Comparison of ENCODE assay signal across 23 cellular contexts in genomic region chr13:102682727-102683126, GRCh38. TPM values are rescaled to one million over a fixed set of nuclear protein-coding genes. Genes with fewer than 3 reads are reported as not detected.
"Had no signal": no experiment of that assay in that cellular context is flagged by ENCODE, and none has a peak within 500 bp of the region (broad histone marks: within the 10 kb centered on the region; RNA-seq: fewer than 3 reads in every experiment).

No MANE protein-coding gene starts in this region.

- H3K9me3 Mint-ChIP-seq: effector memory CD8-positive, alpha-beta T cell; nephron had no signal

- H3K4me1 ChIP-seq: lower lobe of right lung, parathyroid adenoma had no signal

- H3K4me3 Mint-ChIP-seq: activated B cell treated with CpG ODN at 0.5 μM for 24 hours; brain; effector memory CD8-positive, alpha-beta T cell; mesothelial cell of epicardium; nephron; stimulated activated naive B cell treated with anti-CD40 and anti-IgM and Interleukin-4, amounts not matched to agents 10 μg/mL and 1 μg/mL and 100 μg/mL, for 72 hours had no signal

- H3K27me3 ChIP-seq: hepatocyte, upper lobe of left lung had no signal

- DNase-seq: activated B cell treated with CpG ODN at 0.5 μM for 24 hours; activated CD4-positive, alpha-beta T cell treated with anti-CD3 and anti-CD28 coated beads for 48 hours; activated CD8-positive, alpha-beta memory T cell treated with anti-CD3 and anti-CD28 coated beads for 24 hours; activated CD8-positive, alpha-beta memory T cell treated with anti-CD3 and anti-CD28 coated beads, Interleukin-2, amount 50 U/mL, for 48 hours; anterior cingulate cortex; caudate nucleus; effector memory CD8-positive, alpha-beta T cell; foreskin fibroblast; left colon; lower lobe of right lung; stimulated activated CD4-positive, alpha-beta T cell treated with anti-CD3 and anti-CD28 coated beads, Interleukin-4, amount 100 ng/mL, for 24 hours; stimulated activated naive B cell treated with anti-CD40 and anti-IgM and Interleukin-4, amounts not matched to agents 10 μg/mL and 1 μg/mL and 100 μg/mL, for 72 hours; T-helper 9 cell; upper lobe of left lung had no signal

- H3K27ac ChIP-seq: hepatocyte, lower lobe of right lung, parathyroid adenoma, thoracic aorta, upper lobe of left lung had no signal

- H3K27me3 Mint-ChIP-seq: activated B cell treated with CpG ODN at 0.5 μM for 24 hours; brain; effector memory CD8-positive, alpha-beta T cell; stimulated activated naive B cell treated with anti-CD40 and anti-IgM and Interleukin-4, amounts not matched to agents 10 μg/mL and 1 μg/mL and 100 μg/mL, for 72 hours had no signal

- H3K9me3 ChIP-seq: lower lobe of right lung, thoracic aorta, upper lobe of left lung had no signal

- H3K27ac Mint-ChIP-seq: activated B cell treated with CpG ODN at 0.5 μM for 24 hours; mesothelial cell of epicardium; nephron; stimulated activated naive B cell treated with anti-CD40 and anti-IgM and Interleukin-4, amounts not matched to agents 10 μg/mL and 1 μg/mL and 100 μg/mL, for 72 hours had no signal

- H3K4me3 ChIP-seq: hepatocyte, lower lobe of right lung, thoracic aorta, upper lobe of left lung had no signal

- ATAC-seq: effector memory CD8-positive, alpha-beta T cell; left colon; lower lobe of right lung; sciatic nerve had no signal

RNA-seq across cellular contexts. Expression of gene METTL21C, which starts 12.1 kb away (rescaled TPM):
- total RNA-seq: activated B cell treated with CpG ODN at 0.5 μM for 24 hours, dermis microvascular lymphatic vessel endothelial cell, glomerular endothelial cell, hepatocyte, left colon, lower lobe of right lung, mesothelial cell of epicardium, sciatic nerve, thoracic aorta, upper lobe of left lung had no signal
- polyA plus RNA-seq: hepatocyte had no signal
